ENCODE assay signal across 1 cellular context in genomic region chr1:225476100-225476511, GRCh38.
TF ChIP-seq lines count a peak whose summit lies in the region.

No MANE protein-coding gene starts in this region.

TF ChIP-seq in IMR-90, 13 proteins besides CTCF, POLR2A, EP300 and RAD21 (continued from another document):
- TF ChIP-seq ELK1 (IDR thresholded peaks at IDR 0.05; ENCODE audit: borderline replicate concordance, low read depth, low read length) = no peak
- TF ChIP-seq MXI1 (IDR thresholded peaks at IDR 0.05; ENCODE audit: borderline replicate concordance, low read depth, low read length) = no peak
- TF ChIP-seq NFE2L2 (IDR thresholded peaks at IDR 0.05; ENCODE audit: low read depth, low read length) = no peak
- no peak for TF ChIP-seq MAZ (IDR thresholded peaks at IDR 0.05; ENCODE audit: borderline replicate concordance, low read depth, low read length)
